Comparison of ENCODE assay signal across 19 cellular contexts in the genomic region with DNA sequence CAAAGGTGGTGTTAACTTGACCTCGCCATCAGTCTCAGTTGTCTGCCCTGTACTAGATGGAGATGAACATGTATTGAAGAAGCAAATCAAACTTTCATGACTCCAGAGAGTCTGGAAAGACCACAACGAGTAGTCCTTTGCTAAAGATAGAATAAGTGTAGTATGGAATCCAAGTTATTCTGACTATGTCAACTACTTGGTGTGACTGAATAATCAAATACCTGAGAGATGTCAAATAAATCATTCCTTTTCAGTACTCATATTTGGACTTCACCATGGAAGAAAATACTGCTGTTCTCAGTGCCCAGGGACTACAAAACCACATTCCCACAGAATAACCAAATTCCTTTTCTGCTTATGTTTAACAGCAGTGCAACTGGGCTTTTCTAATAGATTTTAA.
DNase-seq lines count a peak whose midpoint lies in the region; ATAC-seq, FAIRE-seq and TF ChIP-seq lines count a peak whose summit lies in the region.
"Had no signal": no experiment of that assay in that cellular context is flagged by ENCODE, and none has a peak within 500 bp of the region (broad histone marks: within the 10 kb centered on the region; RNA-seq: fewer than 3 reads in every experiment).

No MANE protein-coding gene starts in this region.

- no peak overlapping the region for H3K9ac ChIP-seq in GM23248
- H3K9ac ChIP-seq in adipocyte (ENCODE audit: low read length), result no peak overlapping the region
- H3K9ac ChIP-seq: parathyroid adenoma had no signal

- H3K9me3 ChIP-seq in GM23248 (ENCODE audit: low read depth) (no peaks in the 10 kb centered on the region), adipocyte (ENCODE audit: control insufficient read depth, low read length) (no peaks in the 10 kb centered on the region), HAP-1 (no peaks in the 10 kb centered on the region)

- H4K20me1 ChIP-seq in GM23248 (ENCODE audit: insufficient read depth), result no peaks in the 10 kb centered on the region

- H3F3A ChIP-seq in GM23248 (ENCODE audit: insufficient read depth), result peaks cover 45% of the 10 kb centered on the region

- H3K4me3 ChIP-seq in GM23248 (0 out of 2 replicates have a peak overlapping the region, but pooled peaks have one; percentile 8), adipocyte (ENCODE audit: low read length) (no peak overlapping the region), HAP-1 (no peak overlapping the region)

- H3K36me3 ChIP-seq in GM23248 (ENCODE audit: low read depth) (no peaks in the 10 kb centered on the region), adipocyte (ENCODE audit: control insufficient read depth, insufficient read depth, low read length, severe bottlenecking) (no peaks in the 10 kb centered on the region), HAP-1 (replicated peaks) (no peaks in the 10 kb centered on the region)

- ATAC-seq in HG03045 (IDR thresholded peaks at IDR 0.05; ENCODE audit: unreplicated experiment), result no peak
- ATAC-seq: activated CD8-positive, alpha-beta T cell treated with anti-CD3 and anti-CD28 coated beads for 36 hours; activated T-cell treated with anti-CD3 and anti-CD28 coated beads, Interleukin-2, amount 50 U/mL, for 4 hours; CD8-positive, alpha-beta T cell; Right ventricle myocardium inferior; T-helper 17 cell had no signal

- H3K27ac ChIP-seq in GM23248, result peak overlapping the region; percentile 47
- H3K27ac ChIP-seq: parathyroid adenoma had no signal

- H3K9me2 ChIP-seq in GM23248 (ENCODE audit: insufficient read depth), result no peaks in the 10 kb centered on the region

- in situ Hi-C loops in GM23248 (cut with MboI) (no loop called here), HAP-1 (cut with MboI; ENCODE audit: low sequenced_read_pairs) (no loop called here)

- no peak for FAIRE-seq in D721Med (lab: Jason Lieb, UNC)

- DNase-seq in GM23248 (peak; percentile 36), adipocyte (ENCODE audit: low read depth) (peak; percentile 45), iris pigment epithelial cell (ENCODE audit: low read depth) (peak; percentile 73), D721Med (ENCODE audit: insufficient read length, low spot score) (no peak), HAP-1 (ENCODE audit: low spot score in 2 of 2) (no peak), SHP77 treated with DMSO at 0.1 percent for 48 hours (lab: John Stamatoyannopoulos, UW) (no peak)
- DNase-seq: activated B cell treated with CpG ODN at 0.5 μM for 24 hours; activated CD8-positive, alpha-beta T cell treated with anti-CD3 and anti-CD28 coated beads for 36 hours; activated naive CD8-positive, alpha-beta T cell treated with anti-CD3 and anti-CD28 coated beads for 36 hours; activated T-cell treated with anti-CD3 and anti-CD28 coated beads, Interleukin-2, amount 50 U/mL, for 4 hours; CD8-positive, alpha-beta T cell; foreskin fibroblast; MV-4-11; NCI-H2029; NCI-H510A treated with DMSO at 0.1 percent for 48 hours; T-helper 17 cell had no signal

- H2AFZ ChIP-seq in GM23248, result no peak overlapping the region
- H2AFZ ChIP-seq: parathyroid adenoma had no signal

- H3K4me2 ChIP-seq in GM23248 (ENCODE audit: unreplicated experiment), result peak overlapping the region; percentile 3

- H3K79me2 ChIP-seq in GM23248 (ENCODE audit: insufficient read depth), result no peaks in the 10 kb centered on the region
- H3K79me2 ChIP-seq: parathyroid adenoma had no signal

- no peak for TF ChIP-seq CTCF in D721Med (IDR thresholded peaks at IDR 0.05; ENCODE audit: insufficient read depth, missing control alignments)

- WGBS in GM23248 (ENCODE audit: low coverage in 1 of 2, low lambda C conversion rate in 2 of 2, missing lambda C conversion rate in 2 of 2), 2 experiments, result 43 to 49% methylated on average over 2 of the region's 2 CpGs

- H3K27me3 ChIP-seq in GM23248 (replicated peaks; ENCODE audit: insufficient read depth) (no peaks in the 10 kb centered on the region), adipocyte (replicated peaks; ENCODE audit: control insufficient read depth, insufficient read depth, low read length) (no peaks in the 10 kb centered on the region), HAP-1 (ENCODE audit: low read depth) (no peaks in the 10 kb centered on the region)

- peaks cover 59% of the 10 kb centered on the region for H3K4me1 ChIP-seq in GM23248 (ENCODE audit: insufficient read depth)
- peaks cover 31% of the 10 kb centered on the region for H3K4me1 ChIP-seq in adipocyte (ENCODE audit: control insufficient read depth, insufficient read depth, low read length)
- peaks cover 16% of the 10 kb centered on the region for H3K4me1 ChIP-seq in HAP-1
- H3K4me1 ChIP-seq: parathyroid adenoma had no signal

Comparison
In these comparisons a context has a peak if more than half of its experiments do, and no peak if none do; other contexts are left out.
1. DNase-seq: peak in GM23248 (single experiment), adipocyte (single experiment) and iris pigment epithelial cell (single experiment); none in D721Med (single experiment), HAP-1 (0 of 2) and SHP77 treated with DMSO at 0.1 percent for 48 hours (single experiment).